2 cellular contexts compared by ENCODE assay signal in genomic region chr11:119726150-119726553, GRCh38.
TF ChIP-seq lines count a peak whose summit lies in the region.

No MANE protein-coding gene starts in this region.

TF ChIP-seq in SK-N-SH, 30 proteins besides CTCF, POLR2A, EP300 and RAD21 (continued from another document):
- TF ChIP-seq ZBTB33 (IDR thresholded peaks at IDR 0.05; ENCODE audit: borderline replicate concordance, low read depth) (no peak), POLR2AphosphoS5 (IDR thresholded peaks at IDR 0.05; ENCODE audit: low read depth, low read length) (no peak), SMC3 (IDR thresholded peaks at IDR 0.05; ENCODE audit: low read depth, low read length) (no peak)
- TF ChIP-seq, protein P1, sequence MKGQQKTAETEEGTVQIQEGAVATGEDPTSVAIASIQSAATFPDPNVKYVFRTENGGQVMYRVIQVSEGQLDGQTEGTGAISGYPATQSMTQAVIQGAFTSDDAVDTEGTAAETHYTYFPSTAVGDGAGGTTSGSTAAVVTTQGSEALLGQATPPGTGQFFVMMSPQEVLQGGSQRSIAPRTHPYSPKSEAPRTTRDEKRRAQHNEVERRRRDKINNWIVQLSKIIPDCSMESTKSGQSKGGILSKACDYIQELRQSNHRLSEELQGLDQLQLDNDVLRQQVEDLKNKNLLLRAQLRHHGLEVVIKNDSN (IDR thresholded peaks at IDR 0.05; ENCODE audit: borderline replicate concordance, low read depth), result no peak

TF ChIP-seq in SK-N-SH treated with all-trans-retinoic acid at 6 μM for 48 hours, 23 proteins besides CTCF, POLR2A, EP300 and RAD21 (continued from another document):
- TF ChIP-seq, protein P2, sequence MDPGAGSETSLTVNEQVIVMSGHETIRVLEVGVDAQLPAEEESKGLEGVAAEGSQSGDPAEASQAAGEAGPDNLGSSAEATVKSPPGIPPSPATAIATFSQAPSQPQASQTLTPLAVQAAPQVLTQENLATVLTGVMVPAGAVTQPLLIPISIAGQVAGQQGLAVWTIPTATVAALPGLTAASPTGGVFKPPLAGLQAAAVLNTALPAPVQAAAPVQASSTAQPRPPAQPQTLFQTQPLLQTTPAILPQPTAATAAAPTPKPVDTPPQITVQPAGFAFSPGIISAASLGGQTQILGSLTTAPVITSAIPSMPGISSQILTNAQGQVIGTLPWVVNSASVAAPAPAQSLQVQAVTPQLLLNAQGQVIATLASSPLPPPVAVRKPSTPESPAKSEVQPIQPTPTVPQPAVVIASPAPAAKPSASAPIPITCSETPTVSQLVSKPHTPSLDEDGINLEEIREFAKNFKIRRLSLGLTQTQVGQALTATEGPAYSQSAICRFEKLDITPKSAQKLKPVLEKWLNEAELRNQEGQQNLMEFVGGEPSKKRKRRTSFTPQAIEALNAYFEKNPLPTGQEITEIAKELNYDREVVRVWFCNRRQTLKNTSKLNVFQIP (CRISPR knock-in tag; IDR thresholded peaks at IDR 0.05; ENCODE audit: borderline replicate concordance, low read depth), result no peak
- TF ChIP-seq ZNF565 (CRISPR knock-in tag; conservative IDR thresholded peaks at IDR 0.05; ENCODE audit: low read depth), result no peak
- TF ChIP-seq ZC3H10 (CRISPR knock-in tag; IDR thresholded peaks at IDR 0.05), result no peak
- TF ChIP-seq, protein P3, sequence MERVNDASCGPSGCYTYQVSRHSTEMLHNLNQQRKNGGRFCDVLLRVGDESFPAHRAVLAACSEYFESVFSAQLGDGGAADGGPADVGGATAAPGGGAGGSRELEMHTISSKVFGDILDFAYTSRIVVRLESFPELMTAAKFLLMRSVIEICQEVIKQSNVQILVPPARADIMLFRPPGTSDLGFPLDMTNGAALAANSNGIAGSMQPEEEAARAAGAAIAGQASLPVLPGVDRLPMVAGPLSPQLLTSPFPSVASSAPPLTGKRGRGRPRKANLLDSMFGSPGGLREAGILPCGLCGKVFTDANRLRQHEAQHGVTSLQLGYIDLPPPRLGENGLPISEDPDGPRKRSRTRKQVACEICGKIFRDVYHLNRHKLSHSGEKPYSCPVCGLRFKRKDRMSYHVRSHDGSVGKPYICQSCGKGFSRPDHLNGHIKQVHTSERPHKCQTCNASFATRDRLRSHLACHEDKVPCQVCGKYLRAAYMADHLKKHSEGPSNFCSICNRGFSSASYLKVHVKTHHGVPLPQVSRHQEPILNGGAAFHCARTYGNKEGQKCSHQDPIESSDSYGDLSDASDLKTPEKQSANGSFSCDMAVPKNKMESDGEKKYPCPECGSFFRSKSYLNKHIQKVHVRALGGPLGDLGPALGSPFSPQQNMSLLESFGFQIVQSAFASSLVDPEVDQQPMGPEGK (CRISPR knock-in tag; IDR thresholded peaks at IDR 0.05; ENCODE audit: borderline replicate concordance), result no peak
- TF ChIP-seq RARB (CRISPR knock-in tag; IDR thresholded peaks at IDR 0.05), result no peak
- TF ChIP-seq BACH2 (CRISPR knock-in tag; IDR thresholded peaks at IDR 0.05; ENCODE audit: borderline replicate concordance), result no peak
- TF ChIP-seq CSRNP3 (CRISPR knock-in tag; IDR thresholded peaks at IDR 0.05), result no peak
- TF ChIP-seq ZNF8 (CRISPR knock-in tag; IDR thresholded peaks at IDR 0.05), result no peak
- TF ChIP-seq ARNTL (CRISPR knock-in tag; IDR thresholded peaks at IDR 0.05; ENCODE audit: borderline replicate concordance, low read depth), result no peak
- no peak for TF ChIP-seq GLIS3 (CRISPR knock-in tag; IDR thresholded peaks at IDR 0.05)
- no peak for TF ChIP-seq ZFP30 (CRISPR knock-in tag; IDR thresholded peaks at IDR 0.05)
